Comparison of ENCODE assay signal across 2 cellular contexts in the genomic region with DNA sequence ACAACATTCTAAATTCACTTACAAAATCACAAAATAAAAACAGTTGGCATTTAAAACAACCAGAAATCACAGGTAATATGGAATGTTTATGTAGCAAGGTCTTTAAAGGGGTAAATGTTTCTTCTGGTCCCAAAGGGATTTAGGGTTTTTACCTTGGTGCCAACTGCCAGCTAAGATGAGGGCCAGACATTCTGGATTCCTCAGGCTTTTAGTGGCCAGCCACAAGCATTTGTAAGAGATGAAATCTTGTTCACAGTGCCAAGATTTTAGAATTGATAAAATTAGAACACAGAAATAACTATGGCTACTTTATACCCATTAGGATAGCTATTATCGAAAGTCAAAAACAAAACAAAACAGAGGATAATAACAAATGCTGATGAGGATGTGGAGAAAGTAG.
TF ChIP-seq lines count a peak whose summit lies in the region.

No MANE protein-coding gene starts in this region.

TF ChIP-seq in SK-N-SH, 30 proteins besides CTCF, POLR2A, EP300 and RAD21:
- TF ChIP-seq SMC3 (IDR thresholded peaks at IDR 0.05; ENCODE audit: low read depth, low read length) (no peak), RXRA (IDR thresholded peaks at IDR 0.05; ENCODE audit: borderline replicate concordance, low read depth) (0 out of 2 replicates have a peak, but pooled peaks have one; percentile 51), EZH2phosphoT487 (IDR thresholded peaks at IDR 0.05; ENCODE audit: borderline replicate concordance, low read depth) (no peak), MEF2A (IDR thresholded peaks at IDR 0.05; ENCODE audit: borderline replicate concordance, low read depth) (peak; percentile 62; the same call in 1 of the 2 replicates), RFX5 (IDR thresholded peaks at IDR 0.05; ENCODE audit: low read length) (no peak), FOXM1 (IDR thresholded peaks at IDR 0.05; ENCODE audit: low read depth) (0 out of 2 replicates have a peak, but pooled peaks have one; percentile 62), TEAD4 (IDR thresholded peaks at IDR 0.05; ENCODE audit: borderline replicate concordance, insufficient read depth) (peak; percentile 79), PBX3 (IDR thresholded peaks at IDR 0.05) (peak; percentile 83), RCOR1 (IDR thresholded peaks at IDR 0.05; ENCODE audit: low read length) (no peak), TCF12 (IDR thresholded peaks at IDR 0.05) (peak; percentile 94), MXI1 (IDR thresholded peaks at IDR 0.05; ENCODE audit: low read depth, low read length) (no peak), SIN3A (IDR thresholded peaks at IDR 0.05; ENCODE audit: borderline replicate concordance, low read depth, low read length) (no peak), FOSL2 (IDR thresholded peaks at IDR 0.05; ENCODE audit: borderline replicate concordance, low read depth) (peak; percentile 33; the same call in 1 of the 2 replicates), MAX (IDR thresholded peaks at IDR 0.05; ENCODE audit: low read depth) (no peak), NFIC (IDR thresholded peaks at IDR 0.05; ENCODE audit: borderline replicate concordance) (peak; percentile 95), JUND (IDR thresholded peaks at IDR 0.05) (peak; percentile 71), POLR2AphosphoS5 (IDR thresholded peaks at IDR 0.05; ENCODE audit: low read depth, low read length) (peak; percentile 58; the same call in 1 of the 2 replicates), ELF1 (IDR thresholded peaks at IDR 0.05) (no peak), TAF1 (IDR thresholded peaks at IDR 0.05; ENCODE audit: borderline replicate concordance, low read depth, low read length) (no peak), CHD2 (IDR thresholded peaks at IDR 0.05; ENCODE audit: low read length, partially characterized antibody) (no peak), FOXJ3 (CRISPR knock-in tag; IDR thresholded peaks at IDR 0.05) (no peak), GABPA (IDR thresholded peaks at IDR 0.05; ENCODE audit: low read depth) (no peak)
- TF ChIP-seq, protein P1, sequence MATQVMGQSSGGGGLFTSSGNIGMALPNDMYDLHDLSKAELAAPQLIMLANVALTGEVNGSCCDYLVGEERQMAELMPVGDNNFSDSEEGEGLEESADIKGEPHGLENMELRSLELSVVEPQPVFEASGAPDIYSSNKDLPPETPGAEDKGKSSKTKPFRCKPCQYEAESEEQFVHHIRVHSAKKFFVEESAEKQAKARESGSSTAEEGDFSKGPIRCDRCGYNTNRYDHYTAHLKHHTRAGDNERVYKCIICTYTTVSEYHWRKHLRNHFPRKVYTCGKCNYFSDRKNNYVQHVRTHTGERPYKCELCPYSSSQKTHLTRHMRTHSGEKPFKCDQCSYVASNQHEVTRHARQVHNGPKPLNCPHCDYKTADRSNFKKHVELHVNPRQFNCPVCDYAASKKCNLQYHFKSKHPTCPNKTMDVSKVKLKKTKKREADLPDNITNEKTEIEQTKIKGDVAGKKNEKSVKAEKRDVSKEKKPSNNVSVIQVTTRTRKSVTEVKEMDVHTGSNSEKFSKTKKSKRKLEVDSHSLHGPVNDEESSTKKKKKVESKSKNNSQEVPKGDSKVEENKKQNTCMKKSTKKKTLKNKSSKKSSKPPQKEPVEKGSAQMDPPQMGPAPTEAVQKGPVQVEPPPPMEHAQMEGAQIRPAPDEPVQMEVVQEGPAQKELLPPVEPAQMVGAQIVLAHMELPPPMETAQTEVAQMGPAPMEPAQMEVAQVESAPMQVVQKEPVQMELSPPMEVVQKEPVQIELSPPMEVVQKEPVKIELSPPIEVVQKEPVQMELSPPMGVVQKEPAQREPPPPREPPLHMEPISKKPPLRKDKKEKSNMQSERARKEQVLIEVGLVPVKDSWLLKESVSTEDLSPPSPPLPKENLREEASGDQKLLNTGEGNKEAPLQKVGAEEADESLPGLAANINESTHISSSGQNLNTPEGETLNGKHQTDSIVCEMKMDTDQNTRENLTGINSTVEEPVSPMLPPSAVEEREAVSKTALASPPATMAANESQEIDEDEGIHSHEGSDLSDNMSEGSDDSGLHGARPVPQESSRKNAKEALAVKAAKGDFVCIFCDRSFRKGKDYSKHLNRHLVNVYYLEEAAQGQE (IDR thresholded peaks at IDR 0.05; ENCODE audit: low read depth, low read length): 0 out of 2 replicates have a peak, but pooled peaks have one; percentile 10

TF ChIP-seq in H1, 55 proteins besides CTCF, POLR2A, EP300 and RAD21:
- TF ChIP-seq CBX8 (IDR thresholded peaks at IDR 0.05; ENCODE audit: borderline replicate concordance, low read depth, low read length) (no peak), RXRA (IDR thresholded peaks at IDR 0.05; ENCODE audit: insufficient read depth, low read depth, low read length) (no peak), CBX5 (IDR thresholded peaks at IDR 0.05; ENCODE audit: low read depth, low read length) (no peak), ATF3 (IDR thresholded peaks at IDR 0.05; ENCODE audit: insufficient read depth, low read depth, low read length) (no peak), SP4 (IDR thresholded peaks at IDR 0.05; ENCODE audit: low read length) (no peak), BRCA1 (IDR thresholded peaks at IDR 0.05; ENCODE audit: low read depth, low read length) (no peak), RBBP5 (IDR thresholded peaks at IDR 0.05; ENCODE audit: borderline replicate concordance, low read depth, low read length) (no peak), BCL11A (IDR thresholded peaks at IDR 0.05; ENCODE audit: low read depth in 2 of 2, low read length in 2 of 2) (no peak), JUN (IDR thresholded peaks at IDR 0.05; ENCODE audit: low read depth, low read length) (no peak)
